Comparison of ENCODE assay signal across 14 cellular contexts in genomic region chr4:15902741-15903140, GRCh38.
"Had no signal": no experiment of that assay in that cellular context is flagged by ENCODE, and none has a peak within 500 bp of the region (broad histone marks: within the 10 kb centered on the region; RNA-seq: fewer than 3 reads in every experiment).

No MANE protein-coding gene starts in this region.

- H3K36me3 ChIP-seq: adrenal gland, cardiac muscle cell, tibial artery, uterus had no signal

- H3K36me3 Mint-ChIP-seq: stimulated activated memory B cell treated with anti-CD40 and anti-IgM and Interleukin-4, amounts not matched to agents 10 μg/mL and 1 μg/mL and 100 μg/mL, for 72 hours had no signal

- H3K4me1 ChIP-seq: tibial artery, uterus had no signal

- H3K27me3 ChIP-seq: cardiac muscle cell, uterus had no signal

- ATAC-seq: left colon; stimulated activated memory B cell treated with anti-CD40 and anti-IgM and Interleukin-4, amounts not matched to agents 10 μg/mL and 1 μg/mL and 100 μg/mL, for 72 hours had no signal

- H3K4me3 Mint-ChIP-seq: activated naive CD4-positive, alpha-beta T cell treated with anti-CD3 and anti-CD28 coated beads, Interleukin-2, amount 50 U/mL, for 24 hours; stimulated activated memory B cell treated with anti-CD40 and anti-IgM and Interleukin-4, amounts not matched to agents 10 μg/mL and 1 μg/mL and 100 μg/mL, for 72 hours; T-helper 2 cell treated with Interferon-gamma antibody and Interleukin-4, amounts not matched to agents 5 μg/mL and 100 μg/mL, for 36 hours had no signal

- H3K4me1 Mint-ChIP-seq: activated naive CD4-positive, alpha-beta T cell treated with anti-CD3 and anti-CD28 coated beads, Interleukin-2, amount 50 U/mL, for 24 hours; stimulated activated memory B cell treated with anti-CD40 and anti-IgM and Interleukin-4, amounts not matched to agents 10 μg/mL and 1 μg/mL and 100 μg/mL, for 72 hours had no signal

- H3K27ac Mint-ChIP-seq: activated naive CD4-positive, alpha-beta T cell treated with anti-CD3 and anti-CD28 coated beads, Interleukin-2, amount 50 U/mL, for 24 hours; stimulated activated memory B cell treated with anti-CD40 and anti-IgM and Interleukin-4, amounts not matched to agents 10 μg/mL and 1 μg/mL and 100 μg/mL, for 72 hours; T-helper 2 cell treated with Interferon-gamma antibody and Interleukin-4, amounts not matched to agents 5 μg/mL and 100 μg/mL, for 36 hours had no signal

- H3K9me3 ChIP-seq: adrenal gland, tibial artery, uterus had no signal

- DNase-seq: activated CD4-positive, alpha-beta T cell treated with anti-CD3 and anti-CD28 coated beads, Interleukin-2, amount 50 U/mL, for 4 hours; activated CD4-positive, CD25-positive, alpha-beta regulatory T cell treated with anti-CD3 and anti-CD28 coated beads, Interleukin-2, amount 50 U/mL, for 72 hours; activated T-cell treated with anti-CD3 and anti-CD28 coated beads for 4 hours; adrenal gland; dorsolateral prefrontal cortex; left colon; midbrain; stimulated activated CD4-positive, alpha-beta T cell treated with anti-CD3 and anti-CD28 coated beads, Interleukin-12 subunit alpha, Interleukin-12 subunit beta, amount 100 ng/mL, for 4 hours; tibial artery; uterus had no signal

- H3K4me3 ChIP-seq: adrenal gland, cardiac muscle cell, dorsolateral prefrontal cortex, tibial artery, uterus had no signal

- H3K9me3 Mint-ChIP-seq: activated naive CD4-positive, alpha-beta T cell treated with anti-CD3 and anti-CD28 coated beads, Interleukin-2, amount 50 U/mL, for 24 hours; T-helper 2 cell treated with Interferon-gamma antibody and Interleukin-4, amounts not matched to agents 5 μg/mL and 100 μg/mL, for 36 hours had no signal

- H3K27ac ChIP-seq: adrenal gland, cardiac muscle cell, dorsolateral prefrontal cortex, tibial artery, uterus had no signal
